In genomic region chr3:178457506-178457905, GRCh38 we compare ENCODE assay signal across 8 cellular contexts.
"Had no signal": no experiment of that assay in that cellular context is flagged by ENCODE, and none has a peak within 500 bp of the region (broad histone marks: within the 10 kb centered on the region; RNA-seq: fewer than 3 reads in every experiment).

No MANE protein-coding gene starts in this region.

- H3K9ac ChIP-seq: KMS-11 had no signal

- H3K36me3 Mint-ChIP-seq: IgD-negative memory B cell had no signal

- DNase-seq: H9, HFFc6, KBM-7 had no signal

- H3K4me1 Mint-ChIP-seq: GM23338, H9, IgD-negative memory B cell had no signal

- H3K4me3 ChIP-seq: GM23338 had no signal

- H3K27ac Mint-ChIP-seq: GM23338, H9, HFFc6, IgD-negative memory B cell had no signal

- ATAC-seq: GM23338, HCT116, HepG2 had no signal

- H3K4me3 Mint-ChIP-seq: GM23338, H9, HFFc6, IgD-negative memory B cell had no signal

- H3K4me2 ChIP-seq: GM23338, KMS-11 had no signal

- H3K9me3 Mint-ChIP-seq: HFFc6, IgD-negative memory B cell had no signal
